ENCODE assay signal across 1 cellular context in the genomic region with DNA sequence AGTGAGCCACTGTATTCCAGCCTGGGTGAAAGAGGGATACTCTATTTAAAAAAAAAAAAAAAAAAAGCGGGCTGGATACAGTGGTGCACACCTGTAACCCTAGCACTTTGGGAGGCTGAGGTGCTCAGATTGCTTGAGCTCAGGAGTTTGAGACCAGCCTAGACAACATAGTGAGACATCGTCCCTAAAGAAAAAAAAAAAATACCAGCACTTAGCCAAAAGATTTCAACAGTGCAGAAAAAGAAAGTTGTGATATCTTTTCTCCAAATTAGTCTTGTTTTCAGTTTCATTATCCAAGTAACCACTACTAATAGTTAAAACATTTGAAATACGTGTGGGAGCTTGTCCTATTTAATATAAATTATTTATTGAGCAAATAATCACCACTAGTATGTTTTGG.
TF ChIP-seq lines count a peak whose summit lies in the region.

No MANE protein-coding gene starts in this region.

TF ChIP-seq in HepG2, 621 proteins besides CTCF, POLR2A, EP300 and RAD21:
- TF ChIP-seq ZC3H13 (CRISPR knock-in tag; IDR thresholded peaks at IDR 0.05), result no peak
- TF ChIP-seq ZNF44 (CRISPR knock-in tag; IDR thresholded peaks at IDR 0.05), result no peak
- TF ChIP-seq ZNF577 (CRISPR knock-in tag; IDR thresholded peaks at IDR 0.05; ENCODE audit: borderline replicate concordance, low read depth), result no peak
- TF ChIP-seq HNRNPH1 (optimal IDR thresholded peaks at IDR 0.05; ENCODE audit: low read depth, low read length), result no peak
- TF ChIP-seq SKI (IDR thresholded peaks at IDR 0.05; ENCODE audit: partially characterized antibody), result no peak
- no peak for TF ChIP-seq FOXA1 (IDR thresholded peaks at IDR 0.05)
- TF ChIP-seq FOXA1 (CRISPR knock-in tag; IDR thresholded peaks at IDR 0.05), result no peak
- TF ChIP-seq ARID4A (CRISPR knock-in tag; IDR thresholded peaks at IDR 0.05; ENCODE audit: borderline replicate concordance), result no peak
- TF ChIP-seq ZNF567 (CRISPR knock-in tag; IDR thresholded peaks at IDR 0.05; ENCODE audit: borderline replicate concordance), result no peak
- no peak for TF ChIP-seq DBP (CRISPR knock-in tag; IDR thresholded peaks at IDR 0.05; ENCODE audit: not compliant biosample characterization)
- no peak for TF ChIP-seq ZFX (CRISPR knock-in tag; IDR thresholded peaks at IDR 0.05; ENCODE audit: low read depth)
- TF ChIP-seq KAT7 (CRISPR knock-in tag; IDR thresholded peaks at IDR 0.05; ENCODE audit: borderline replicate concordance), result no peak
- TF ChIP-seq FOXJ3 (CRISPR knock-in tag; IDR thresholded peaks at IDR 0.05; ENCODE audit: borderline replicate concordance), result no peak
- no peak for TF ChIP-seq ZSCAN12 (CRISPR knock-in tag; IDR thresholded peaks at IDR 0.05)
- no peak for TF ChIP-seq ZNF121 (CRISPR knock-in tag; IDR thresholded peaks at IDR 0.05)
- no peak for TF ChIP-seq ZFP41 (CRISPR knock-in tag; IDR thresholded peaks at IDR 0.05; ENCODE audit: borderline replicate concordance)
- no peak for TF ChIP-seq ZIK1 (CRISPR knock-in tag; IDR thresholded peaks at IDR 0.05; ENCODE audit: borderline replicate concordance, low read depth)
- TF ChIP-seq, protein P1, sequence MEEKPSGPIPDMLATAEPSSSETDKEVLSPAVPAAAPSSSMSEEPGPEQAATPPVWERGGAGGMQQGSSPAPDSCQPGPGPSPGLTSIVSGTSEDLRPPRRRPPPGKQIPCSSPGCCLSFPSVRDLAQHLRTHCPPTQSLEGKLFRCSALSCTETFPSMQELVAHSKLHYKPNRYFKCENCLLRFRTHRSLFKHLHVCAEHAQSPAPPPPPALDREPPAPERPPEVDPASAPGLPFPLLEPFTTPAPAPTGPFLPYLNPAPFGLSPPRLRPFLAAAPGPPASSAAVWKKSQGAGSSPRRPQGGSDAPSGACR (CRISPR knock-in tag; IDR thresholded peaks at IDR 0.05), result no peak
- no peak for TF ChIP-seq ARHGAP35 (CRISPR knock-in tag; IDR thresholded peaks at IDR 0.05; ENCODE audit: borderline replicate concordance)
- no peak for TF ChIP-seq JARID2 (CRISPR knock-in tag; IDR thresholded peaks at IDR 0.05; ENCODE audit: insufficient replicate concordance)
